In the genomic region with DNA sequence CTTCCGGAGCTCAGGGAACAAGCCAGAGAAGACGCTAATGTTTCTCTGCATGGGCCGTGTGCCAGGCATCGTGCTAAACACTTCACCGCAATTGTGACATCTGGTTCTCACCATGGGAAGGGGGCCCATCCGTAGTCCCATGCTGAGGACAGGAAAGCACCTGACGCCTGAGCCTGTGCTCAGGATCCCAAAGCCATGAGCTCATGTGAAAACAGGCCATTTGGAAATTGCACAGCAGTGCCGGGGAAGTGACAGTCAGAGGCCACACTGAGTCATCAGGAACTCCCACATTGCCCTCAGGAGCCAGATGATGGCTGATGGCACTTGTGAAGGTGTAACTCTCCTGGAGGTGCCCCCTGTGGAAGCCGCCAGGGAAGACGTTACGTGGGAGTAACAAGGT, we compare ENCODE assay signal across 1 cellular context.
A peak's percentile ranks its signal among the peaks of the same experiment; 100 is the strongest.
TF ChIP-seq lines count a peak whose summit lies in the region.

No MANE protein-coding gene starts in this region.

TF ChIP-seq in HepG2, 621 proteins besides CTCF, POLR2A, EP300 and RAD21 (continued from another document and continues in another):
- TF ChIP-seq, protein P1, sequence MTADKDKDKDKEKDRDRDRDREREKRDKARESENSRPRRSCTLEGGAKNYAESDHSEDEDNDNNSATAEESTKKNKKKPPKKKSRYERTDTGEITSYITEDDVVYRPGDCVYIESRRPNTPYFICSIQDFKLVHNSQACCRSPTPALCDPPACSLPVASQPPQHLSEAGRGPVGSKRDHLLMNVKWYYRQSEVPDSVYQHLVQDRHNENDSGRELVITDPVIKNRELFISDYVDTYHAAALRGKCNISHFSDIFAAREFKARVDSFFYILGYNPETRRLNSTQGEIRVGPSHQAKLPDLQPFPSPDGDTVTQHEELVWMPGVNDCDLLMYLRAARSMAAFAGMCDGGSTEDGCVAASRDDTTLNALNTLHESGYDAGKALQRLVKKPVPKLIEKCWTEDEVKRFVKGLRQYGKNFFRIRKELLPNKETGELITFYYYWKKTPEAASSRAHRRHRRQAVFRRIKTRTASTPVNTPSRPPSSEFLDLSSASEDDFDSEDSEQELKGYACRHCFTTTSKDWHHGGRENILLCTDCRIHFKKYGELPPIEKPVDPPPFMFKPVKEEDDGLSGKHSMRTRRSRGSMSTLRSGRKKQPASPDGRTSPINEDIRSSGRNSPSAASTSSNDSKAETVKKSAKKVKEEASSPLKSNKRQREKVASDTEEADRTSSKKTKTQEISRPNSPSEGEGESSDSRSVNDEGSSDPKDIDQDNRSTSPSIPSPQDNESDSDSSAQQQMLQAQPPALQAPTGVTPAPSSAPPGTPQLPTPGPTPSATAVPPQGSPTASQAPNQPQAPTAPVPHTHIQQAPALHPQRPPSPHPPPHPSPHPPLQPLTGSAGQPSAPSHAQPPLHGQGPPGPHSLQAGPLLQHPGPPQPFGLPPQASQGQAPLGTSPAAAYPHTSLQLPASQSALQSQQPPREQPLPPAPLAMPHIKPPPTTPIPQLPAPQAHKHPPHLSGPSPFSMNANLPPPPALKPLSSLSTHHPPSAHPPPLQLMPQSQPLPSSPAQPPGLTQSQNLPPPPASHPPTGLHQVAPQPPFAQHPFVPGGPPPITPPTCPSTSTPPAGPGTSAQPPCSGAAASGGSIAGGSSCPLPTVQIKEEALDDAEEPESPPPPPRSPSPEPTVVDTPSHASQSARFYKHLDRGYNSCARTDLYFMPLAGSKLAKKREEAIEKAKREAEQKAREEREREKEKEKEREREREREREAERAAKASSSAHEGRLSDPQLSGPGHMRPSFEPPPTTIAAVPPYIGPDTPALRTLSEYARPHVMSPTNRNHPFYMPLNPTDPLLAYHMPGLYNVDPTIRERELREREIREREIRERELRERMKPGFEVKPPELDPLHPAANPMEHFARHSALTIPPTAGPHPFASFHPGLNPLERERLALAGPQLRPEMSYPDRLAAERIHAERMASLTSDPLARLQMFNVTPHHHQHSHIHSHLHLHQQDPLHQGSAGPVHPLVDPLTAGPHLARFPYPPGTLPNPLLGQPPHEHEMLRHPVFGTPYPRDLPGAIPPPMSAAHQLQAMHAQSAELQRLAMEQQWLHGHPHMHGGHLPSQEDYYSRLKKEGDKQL (CRISPR knock-in tag; IDR thresholded peaks at IDR 0.05; ENCODE audit: low read depth): no peak
- TF ChIP-seq ZNF207 (IDR thresholded peaks at IDR 0.05; ENCODE audit: borderline replicate concordance) (no peak), DR1 (CRISPR knock-in tag; IDR thresholded peaks at IDR 0.05) (no peak), ZNF772 (CRISPR knock-in tag; IDR thresholded peaks at IDR 0.05) (no peak), SNRNP70 (IDR thresholded peaks at IDR 0.05; ENCODE audit: low read depth, low read length) (no peak), ETV6 (CRISPR knock-in tag; conservative IDR thresholded peaks at IDR 0.05) (no peak), IRX3 (CRISPR knock-in tag; IDR thresholded peaks at IDR 0.05; ENCODE audit: borderline replicate concordance, low read depth) (no peak), ZNF792 (CRISPR knock-in tag; IDR thresholded peaks at IDR 0.05) (0 out of 2 replicates have a peak, but pooled peaks have one; percentile 57), FOXA1 (IDR thresholded peaks at IDR 0.05) (no peak), FOXA1 (CRISPR knock-in tag; IDR thresholded peaks at IDR 0.05) (no peak), FOSL2 (CRISPR knock-in tag; IDR thresholded peaks at IDR 0.05) (peak; percentile 91), NCOA2 (CRISPR knock-in tag; IDR thresholded peaks at IDR 0.05) (no peak), ZFY (CRISPR knock-in tag; IDR thresholded peaks at IDR 0.05) (no peak), GFI1 (CRISPR knock-in tag; IDR thresholded peaks at IDR 0.05; ENCODE audit: borderline replicate concordance) (no peak), KDM3A (CRISPR knock-in tag; IDR thresholded peaks at IDR 0.05; ENCODE audit: low read depth) (no peak), ZBTB7A (CRISPR knock-in tag; IDR thresholded peaks at IDR 0.05) (0 out of 2 replicates have a peak, but pooled peaks have one; percentile 25), HNF4A (CRISPR knock-in tag; IDR thresholded peaks at IDR 0.05) (no peak), ARID2 (CRISPR knock-in tag; IDR thresholded peaks at IDR 0.05; ENCODE audit: borderline replicate concordance) (0 out of 2 replicates have a peak, but pooled peaks have one; percentile 38), SAP130 (CRISPR knock-in tag; IDR thresholded peaks at IDR 0.05; ENCODE audit: low read depth) (peak; percentile 59), KDM4B (CRISPR knock-in tag; IDR thresholded peaks at IDR 0.05) (no peak), POLR2AphosphoS5 (IDR thresholded peaks at IDR 0.05; ENCODE audit: low read depth, low read length) (no peak), ZNF282 (IDR thresholded peaks at IDR 0.05; ENCODE audit: partially characterized antibody) (no peak), ZNF253 (CRISPR knock-in tag; IDR thresholded peaks at IDR 0.05; ENCODE audit: borderline replicate concordance) (no peak), TEAD3 (CRISPR knock-in tag; optimal IDR thresholded peaks at IDR 0.05; ENCODE audit: borderline replicate concordance) (peak; percentile 46), AGO1 (IDR thresholded peaks at IDR 0.05; ENCODE audit: low read depth, low read length, poor library complexity, severe bottlenecking) (no peak), NR3C1 (CRISPR knock-in tag; IDR thresholded peaks at IDR 0.05) (no peak), ZSCAN20 (CRISPR knock-in tag; IDR thresholded peaks at IDR 0.05; ENCODE audit: borderline replicate concordance) (no peak), ZBTB38 (CRISPR knock-in tag; IDR thresholded peaks at IDR 0.05) (no peak), SALL1 (CRISPR knock-in tag; IDR thresholded peaks at IDR 0.05) (peak; percentile 36; the same call in 1 of the 2 replicates)
- TF ChIP-seq, protein P2, sequence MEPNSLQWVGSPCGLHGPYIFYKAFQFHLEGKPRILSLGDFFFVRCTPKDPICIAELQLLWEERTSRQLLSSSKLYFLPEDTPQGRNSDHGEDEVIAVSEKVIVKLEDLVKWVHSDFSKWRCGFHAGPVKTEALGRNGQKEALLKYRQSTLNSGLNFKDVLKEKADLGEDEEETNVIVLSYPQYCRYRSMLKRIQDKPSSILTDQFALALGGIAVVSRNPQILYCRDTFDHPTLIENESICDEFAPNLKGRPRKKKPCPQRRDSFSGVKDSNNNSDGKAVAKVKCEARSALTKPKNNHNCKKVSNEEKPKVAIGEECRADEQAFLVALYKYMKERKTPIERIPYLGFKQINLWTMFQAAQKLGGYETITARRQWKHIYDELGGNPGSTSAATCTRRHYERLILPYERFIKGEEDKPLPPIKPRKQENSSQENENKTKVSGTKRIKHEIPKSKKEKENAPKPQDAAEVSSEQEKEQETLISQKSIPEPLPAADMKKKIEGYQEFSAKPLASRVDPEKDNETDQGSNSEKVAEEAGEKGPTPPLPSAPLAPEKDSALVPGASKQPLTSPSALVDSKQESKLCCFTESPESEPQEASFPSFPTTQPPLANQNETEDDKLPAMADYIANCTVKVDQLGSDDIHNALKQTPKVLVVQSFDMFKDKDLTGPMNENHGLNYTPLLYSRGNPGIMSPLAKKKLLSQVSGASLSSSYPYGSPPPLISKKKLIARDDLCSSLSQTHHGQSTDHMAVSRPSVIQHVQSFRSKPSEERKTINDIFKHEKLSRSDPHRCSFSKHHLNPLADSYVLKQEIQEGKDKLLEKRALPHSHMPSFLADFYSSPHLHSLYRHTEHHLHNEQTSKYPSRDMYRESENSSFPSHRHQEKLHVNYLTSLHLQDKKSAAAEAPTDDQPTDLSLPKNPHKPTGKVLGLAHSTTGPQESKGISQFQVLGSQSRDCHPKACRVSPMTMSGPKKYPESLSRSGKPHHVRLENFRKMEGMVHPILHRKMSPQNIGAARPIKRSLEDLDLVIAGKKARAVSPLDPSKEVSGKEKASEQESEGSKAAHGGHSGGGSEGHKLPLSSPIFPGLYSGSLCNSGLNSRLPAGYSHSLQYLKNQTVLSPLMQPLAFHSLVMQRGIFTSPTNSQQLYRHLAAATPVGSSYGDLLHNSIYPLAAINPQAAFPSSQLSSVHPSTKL (CRISPR knock-in tag; IDR thresholded peaks at IDR 0.05): peak; percentile 45; the same call in 1 of the 2 replicates
- TF ChIP-seq, protein P3, sequence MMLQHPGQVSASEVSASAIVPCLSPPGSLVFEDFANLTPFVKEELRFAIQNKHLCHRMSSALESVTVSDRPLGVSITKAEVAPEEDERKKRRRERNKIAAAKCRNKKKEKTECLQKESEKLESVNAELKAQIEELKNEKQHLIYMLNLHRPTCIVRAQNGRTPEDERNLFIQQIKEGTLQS (CRISPR knock-in tag; IDR thresholded peaks at IDR 0.05): peak; percentile 62; the same call in 1 of the 2 replicates
- TF ChIP-seq, protein P4, sequence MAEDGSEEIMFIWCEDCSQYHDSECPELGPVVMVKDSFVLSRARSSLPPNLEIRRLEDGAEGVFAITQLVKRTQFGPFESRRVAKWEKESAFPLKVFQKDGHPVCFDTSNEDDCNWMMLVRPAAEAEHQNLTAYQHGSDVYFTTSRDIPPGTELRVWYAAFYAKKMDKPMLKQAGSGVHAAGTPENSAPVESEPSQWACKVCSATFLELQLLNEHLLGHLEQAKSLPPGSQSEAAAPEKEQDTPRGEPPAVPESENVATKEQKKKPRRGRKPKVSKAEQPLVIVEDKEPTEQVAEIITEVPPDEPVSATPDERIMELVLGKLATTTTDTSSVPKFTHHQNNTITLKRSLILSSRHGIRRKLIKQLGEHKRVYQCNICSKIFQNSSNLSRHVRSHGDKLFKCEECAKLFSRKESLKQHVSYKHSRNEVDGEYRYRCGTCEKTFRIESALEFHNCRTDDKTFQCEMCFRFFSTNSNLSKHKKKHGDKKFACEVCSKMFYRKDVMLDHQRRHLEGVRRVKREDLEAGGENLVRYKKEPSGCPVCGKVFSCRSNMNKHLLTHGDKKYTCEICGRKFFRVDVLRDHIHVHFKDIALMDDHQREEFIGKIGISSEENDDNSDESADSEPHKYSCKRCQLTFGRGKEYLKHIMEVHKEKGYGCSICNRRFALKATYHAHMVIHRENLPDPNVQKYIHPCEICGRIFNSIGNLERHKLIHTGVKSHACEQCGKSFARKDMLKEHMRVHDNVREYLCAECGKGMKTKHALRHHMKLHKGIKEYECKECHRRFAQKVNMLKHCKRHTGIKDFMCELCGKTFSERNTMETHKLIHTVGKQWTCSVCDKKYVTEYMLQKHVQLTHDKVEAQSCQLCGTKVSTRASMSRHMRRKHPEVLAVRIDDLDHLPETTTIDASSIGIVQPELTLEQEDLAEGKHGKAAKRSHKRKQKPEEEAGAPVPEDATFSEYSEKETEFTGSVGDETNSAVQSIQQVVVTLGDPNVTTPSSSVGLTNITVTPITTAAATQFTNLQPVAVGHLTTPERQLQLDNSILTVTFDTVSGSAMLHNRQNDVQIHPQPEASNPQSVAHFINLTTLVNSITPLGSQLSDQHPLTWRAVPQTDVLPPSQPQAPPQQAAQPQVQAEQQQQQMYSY (CRISPR knock-in tag; IDR thresholded peaks at IDR 0.05): no peak
- TF ChIP-seq, protein P5, sequence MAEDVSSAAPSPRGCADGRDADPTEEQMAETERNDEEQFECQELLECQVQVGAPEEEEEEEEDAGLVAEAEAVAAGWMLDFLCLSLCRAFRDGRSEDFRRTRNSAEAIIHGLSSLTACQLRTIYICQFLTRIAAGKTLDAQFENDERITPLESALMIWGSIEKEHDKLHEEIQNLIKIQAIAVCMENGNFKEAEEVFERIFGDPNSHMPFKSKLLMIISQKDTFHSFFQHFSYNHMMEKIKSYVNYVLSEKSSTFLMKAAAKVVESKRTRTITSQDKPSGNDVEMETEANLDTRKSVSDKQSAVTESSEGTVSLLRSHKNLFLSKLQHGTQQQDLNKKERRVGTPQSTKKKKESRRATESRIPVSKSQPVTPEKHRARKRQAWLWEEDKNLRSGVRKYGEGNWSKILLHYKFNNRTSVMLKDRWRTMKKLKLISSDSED (CRISPR knock-in tag; IDR thresholded peaks at IDR 0.05): no peak
- TF ChIP-seq, protein P6, sequence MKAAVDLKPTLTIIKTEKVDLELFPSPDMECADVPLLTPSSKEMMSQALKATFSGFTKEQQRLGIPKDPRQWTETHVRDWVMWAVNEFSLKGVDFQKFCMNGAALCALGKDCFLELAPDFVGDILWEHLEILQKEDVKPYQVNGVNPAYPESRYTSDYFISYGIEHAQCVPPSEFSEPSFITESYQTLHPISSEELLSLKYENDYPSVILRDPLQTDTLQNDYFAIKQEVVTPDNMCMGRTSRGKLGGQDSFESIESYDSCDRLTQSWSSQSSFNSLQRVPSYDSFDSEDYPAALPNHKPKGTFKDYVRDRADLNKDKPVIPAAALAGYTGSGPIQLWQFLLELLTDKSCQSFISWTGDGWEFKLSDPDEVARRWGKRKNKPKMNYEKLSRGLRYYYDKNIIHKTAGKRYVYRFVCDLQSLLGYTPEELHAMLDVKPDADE (CRISPR knock-in tag; IDR thresholded peaks at IDR 0.05): no peak
- TF ChIP-seq, protein P7, sequence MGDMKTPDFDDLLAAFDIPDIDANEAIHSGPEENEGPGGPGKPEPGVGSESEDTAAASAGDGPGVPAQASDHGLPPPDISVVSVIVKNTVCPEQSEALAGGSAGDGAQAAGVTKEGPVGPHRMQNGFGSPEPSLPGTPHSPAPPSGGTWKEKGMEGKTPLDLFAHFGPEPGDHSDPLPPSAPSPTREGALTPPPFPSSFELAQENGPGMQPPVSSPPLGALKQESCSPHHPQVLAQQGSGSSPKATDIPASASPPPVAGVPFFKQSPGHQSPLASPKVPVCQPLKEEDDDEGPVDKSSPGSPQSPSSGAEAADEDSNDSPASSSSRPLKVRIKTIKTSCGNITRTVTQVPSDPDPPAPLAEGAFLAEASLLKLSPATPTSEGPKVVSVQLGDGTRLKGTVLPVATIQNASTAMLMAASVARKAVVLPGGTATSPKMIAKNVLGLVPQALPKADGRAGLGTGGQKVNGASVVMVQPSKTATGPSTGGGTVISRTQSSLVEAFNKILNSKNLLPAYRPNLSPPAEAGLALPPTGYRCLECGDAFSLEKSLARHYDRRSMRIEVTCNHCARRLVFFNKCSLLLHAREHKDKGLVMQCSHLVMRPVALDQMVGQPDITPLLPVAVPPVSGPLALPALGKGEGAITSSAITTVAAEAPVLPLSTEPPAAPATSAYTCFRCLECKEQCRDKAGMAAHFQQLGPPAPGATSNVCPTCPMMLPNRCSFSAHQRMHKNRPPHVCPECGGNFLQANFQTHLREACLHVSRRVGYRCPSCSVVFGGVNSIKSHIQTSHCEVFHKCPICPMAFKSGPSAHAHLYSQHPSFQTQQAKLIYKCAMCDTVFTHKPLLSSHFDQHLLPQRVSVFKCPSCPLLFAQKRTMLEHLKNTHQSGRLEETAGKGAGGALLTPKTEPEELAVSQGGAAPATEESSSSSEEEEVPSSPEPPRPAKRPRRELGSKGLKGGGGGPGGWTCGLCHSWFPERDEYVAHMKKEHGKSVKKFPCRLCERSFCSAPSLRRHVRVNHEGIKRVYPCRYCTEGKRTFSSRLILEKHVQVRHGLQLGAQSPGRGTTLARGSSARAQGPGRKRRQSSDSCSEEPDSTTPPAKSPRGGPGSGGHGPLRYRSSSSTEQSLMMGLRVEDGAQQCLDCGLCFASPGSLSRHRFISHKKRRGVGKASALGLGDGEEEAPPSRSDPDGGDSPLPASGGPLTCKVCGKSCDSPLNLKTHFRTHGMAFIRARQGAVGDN (CRISPR knock-in tag; IDR thresholded peaks at IDR 0.05): peak; percentile 38
- TF ChIP-seq, protein P8, sequence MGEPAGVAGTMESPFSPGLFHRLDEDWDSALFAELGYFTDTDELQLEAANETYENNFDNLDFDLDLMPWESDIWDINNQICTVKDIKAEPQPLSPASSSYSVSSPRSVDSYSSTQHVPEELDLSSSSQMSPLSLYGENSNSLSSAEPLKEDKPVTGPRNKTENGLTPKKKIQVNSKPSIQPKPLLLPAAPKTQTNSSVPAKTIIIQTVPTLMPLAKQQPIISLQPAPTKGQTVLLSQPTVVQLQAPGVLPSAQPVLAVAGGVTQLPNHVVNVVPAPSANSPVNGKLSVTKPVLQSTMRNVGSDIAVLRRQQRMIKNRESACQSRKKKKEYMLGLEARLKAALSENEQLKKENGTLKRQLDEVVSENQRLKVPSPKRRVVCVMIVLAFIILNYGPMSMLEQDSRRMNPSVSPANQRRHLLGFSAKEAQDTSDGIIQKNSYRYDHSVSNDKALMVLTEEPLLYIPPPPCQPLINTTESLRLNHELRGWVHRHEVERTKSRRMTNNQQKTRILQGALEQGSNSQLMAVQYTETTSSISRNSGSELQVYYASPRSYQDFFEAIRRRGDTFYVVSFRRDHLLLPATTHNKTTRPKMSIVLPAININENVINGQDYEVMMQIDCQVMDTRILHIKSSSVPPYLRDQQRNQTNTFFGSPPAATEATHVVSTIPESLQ (CRISPR knock-in tag; conservative IDR thresholded peaks at IDR 0.05): no peak
